1 cellular context compared by ENCODE assay signal in genomic region chr19:16760990-16761389, GRCh38.
TF ChIP-seq lines count a peak whose summit lies in the region.

No MANE protein-coding gene starts in this region.

TF ChIP-seq in K562, 482 proteins besides CTCF, POLR2A, EP300 and RAD21 (continued from another document):
- no peak for TF ChIP-seq ELK1 (CRISPR knock-in tag; IDR thresholded peaks at IDR 0.05)
- TF ChIP-seq E2F5 (CRISPR knock-in tag; IDR thresholded peaks at IDR 0.05), result no peak
- no peak for TF ChIP-seq ZNF511 (CRISPR knock-in tag; IDR thresholded peaks at IDR 0.05)
- TF ChIP-seq CBFB (CRISPR knock-in tag; IDR thresholded peaks at IDR 0.05), result no peak
